Comparison of ENCODE assay signal across 24 cellular contexts in the genomic region with DNA sequence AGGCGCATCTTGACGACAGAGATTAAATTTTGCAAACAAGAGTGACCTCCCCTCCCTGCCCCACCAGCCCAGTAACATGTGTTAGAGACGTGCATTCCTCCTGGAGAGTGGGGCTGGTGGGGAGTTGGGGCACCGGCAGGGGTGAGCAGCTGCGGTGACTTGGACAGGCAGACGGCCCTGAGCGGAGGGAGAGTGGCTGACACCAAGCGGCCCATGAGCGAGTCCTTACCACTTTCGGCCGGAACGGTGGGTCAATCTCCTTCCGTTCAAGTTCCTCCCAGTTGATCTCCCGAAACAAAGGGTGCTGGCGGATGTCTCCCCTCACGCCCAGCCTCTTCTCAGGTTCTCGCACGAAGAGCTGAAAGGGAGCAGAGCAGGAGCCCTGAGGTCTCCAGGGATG.
DNase-seq lines count a peak whose midpoint lies in the region; ATAC-seq, FAIRE-seq and TF ChIP-seq lines count a peak whose summit lies in the region.
"Had no signal": no experiment of that assay in that cellular context is flagged by ENCODE, and none has a peak within 500 bp of the region (broad histone marks: within the 10 kb centered on the region; RNA-seq: fewer than 3 reads in every experiment).

No MANE protein-coding gene starts in this region.

- H3K27ac Mint-ChIP-seq in activated naive CD4-positive, alpha-beta T cell treated with anti-CD3 and anti-CD28 coated beads, Interleukin-2, amount 10 ng/mL, durations not matched to agents 7 days and 5 days: peak overlapping the region; percentile 53
- H3K27ac Mint-ChIP-seq in activated naive CD4-positive, alpha-beta T cell treated with anti-CD3 and anti-CD28 coated beads for 36 hours: no peak overlapping the region
- H3K27ac Mint-ChIP-seq: CD14-positive monocyte, H9 had no signal

- no peaks in the 10 kb centered on the region for H3K9me3 ChIP-seq in kidney (ENCODE audit: control insufficient read depth in 1 of 2, low read length in 2 of 2)
- H3K9me3 ChIP-seq: A549; BE2C; BLaER1 treated with 17β-estradiol and CSF1 and Interleukin-3, amounts not matched to agents 10 nM and 100 nM had no signal

- H3K9ac ChIP-seq in kidney (ENCODE audit: low read length in 2 of 2): no peak overlapping the region
- H3K9ac ChIP-seq: BLaER1 treated with 17β-estradiol and CSF1 and Interleukin-3, amounts not matched to agents 10 nM and 100 nM; GM23248 had no signal

- peak overlapping the region; percentile 29 to 45 for H3K27ac ChIP-seq in kidney (ENCODE audit: low read depth in 2 of 2, low read length in 2 of 2)
- H3K27ac ChIP-seq: A549; BLaER1 treated with 17β-estradiol and CSF1 and Interleukin-3, amounts not matched to agents 10 nM and 100 nM; GM23248 had no signal

- peaks cover 71% of the 10 kb centered on the region for H3K36me3 Mint-ChIP-seq in activated naive CD4-positive, alpha-beta T cell treated with anti-CD3 and anti-CD28 coated beads, Interleukin-2, amount 10 ng/mL, durations not matched to agents 7 days and 5 days
- H3K36me3 Mint-ChIP-seq in activated naive CD4-positive, alpha-beta T cell treated with anti-CD3 and anti-CD28 coated beads for 36 hours (ENCODE audit: low read depth): peaks cover 32% of the 10 kb centered on the region

- no peaks in the 10 kb centered on the region for H3K9me3 Mint-ChIP-seq in activated naive CD4-positive, alpha-beta T cell treated with anti-CD3 and anti-CD28 coated beads, Interleukin-2, amount 10 ng/mL, durations not matched to agents 7 days and 5 days
- H3K9me3 Mint-ChIP-seq in activated naive CD4-positive, alpha-beta T cell treated with anti-CD3 and anti-CD28 coated beads for 36 hours: no peaks in the 10 kb centered on the region
- H3K9me3 Mint-ChIP-seq: H9 had no signal

- FAIRE-seq in kidney (lab: Jason Lieb, UNC): no peak
- FAIRE-seq: A549, GM12891, GM18507 had no signal

- H3K4me1 ChIP-seq in kidney (ENCODE audit: control insufficient read depth in 1 of 2, insufficient read depth in 1 of 2, low read depth in 1 of 2, low read length in 2 of 2): peaks cover 0 to 9% of the 10 kb centered on the region in 2 donors
- H3K4me1 ChIP-seq: A549, BE2C had no signal

- H3K27me3 Mint-ChIP-seq in activated naive CD4-positive, alpha-beta T cell treated with anti-CD3 and anti-CD28 coated beads, Interleukin-2, amount 10 ng/mL, durations not matched to agents 7 days and 5 days: no peaks in the 10 kb centered on the region
- no peaks in the 10 kb centered on the region for H3K27me3 Mint-ChIP-seq in activated naive CD4-positive, alpha-beta T cell treated with anti-CD3 and anti-CD28 coated beads for 36 hours (ENCODE audit: low read depth)
- H3K27me3 Mint-ChIP-seq: CD4-positive, alpha-beta memory T cell had no signal

- no peak for TF ChIP-seq CTCF in kidney (IDR thresholded peaks at IDR 0.05; ENCODE audit: borderline replicate concordance, extremely low read depth, insufficient read depth)

- H3K4me1 Mint-ChIP-seq in activated naive CD4-positive, alpha-beta T cell treated with anti-CD3 and anti-CD28 coated beads, Interleukin-2, amount 10 ng/mL, durations not matched to agents 7 days and 5 days: peaks cover 2% of the 10 kb centered on the region
- H3K4me1 Mint-ChIP-seq in activated naive CD4-positive, alpha-beta T cell treated with anti-CD3 and anti-CD28 coated beads for 36 hours (ENCODE audit: low read depth): peaks cover 7% of the 10 kb centered on the region
- H3K4me1 Mint-ChIP-seq: H9 had no signal

- H3K4me3 Mint-ChIP-seq in activated naive CD4-positive, alpha-beta T cell treated with anti-CD3 and anti-CD28 coated beads, Interleukin-2, amount 10 ng/mL, durations not matched to agents 7 days and 5 days: no peak overlapping the region
- no peak overlapping the region for H3K4me3 Mint-ChIP-seq in activated naive CD4-positive, alpha-beta T cell treated with anti-CD3 and anti-CD28 coated beads for 36 hours
- H3K4me3 Mint-ChIP-seq: CD14-positive monocyte; CD4-positive, alpha-beta memory T cell; H9 had no signal

- H3K4me3 ChIP-seq in kidney (ENCODE audit: low read length in 2 of 2): no peak overlapping the region
- H3K4me3 ChIP-seq: A549; BLaER1 treated with 17β-estradiol and CSF1 and Interleukin-3, amounts not matched to agents 10 nM and 100 nM; GM23248 had no signal

- no peaks in the 10 kb centered on the region for H3K36me3 ChIP-seq in kidney (ENCODE audit: control insufficient read depth in 1 of 2, insufficient read depth in 2 of 2, low read length in 2 of 2)
- H3K36me3 ChIP-seq: BE2C had no signal

- intact Hi-C loops in activated naive CD4-positive, alpha-beta T cell treated with anti-CD3 and anti-CD28 coated beads for 36 hours (cut with micrococcal nuclease): no loop called here
- intact Hi-C loops in kidney (cut with DNase I): no loop called here

- ATAC-seq in GM19467 (IDR thresholded peaks at IDR 0.05; ENCODE audit: unreplicated experiment): no peak
- ATAC-seq: A549, HCT116 had no signal

- CTCF ChIA-PET in activated naive CD4-positive, alpha-beta T cell treated with anti-CD3 and anti-CD28 coated beads, Interleukin-2, amount 10 ng/mL, durations not matched to agents 7 days and 5 days (lab: Charles Lee): no interaction called here
- CTCF ChIA-PET in activated naive CD4-positive, alpha-beta T cell treated with anti-CD3 and anti-CD28 coated beads for 36 hours (lab: Charles Lee): no interaction called here

- DNase-seq in activated naive CD4-positive, alpha-beta T cell treated with anti-CD3 and anti-CD28 coated beads, Interleukin-2, amount 10 ng/mL, durations not matched to agents 7 days and 5 days: no peak
- DNase-seq in activated naive CD4-positive, alpha-beta T cell treated with anti-CD3 and anti-CD28 coated beads for 36 hours: no peak
- DNase-seq in kidney (no peak), ureter (ENCODE audit: low spot score) (peak; percentile 39)
- no peak for DNase-seq in effector CD4-positive, alpha-beta T cell
- DNase-seq: 8988T; ACHN; AML-193; BE2C; Calu3; CD4-positive, alpha-beta memory T cell; COR-L47; DMS53; DMS79 treated with DMSO at 0.1 percent for 48 hours; GF-D8; GM23248; H9 had no signal
